ENCODE assay signal across 25 cellular contexts in the genomic region with DNA sequence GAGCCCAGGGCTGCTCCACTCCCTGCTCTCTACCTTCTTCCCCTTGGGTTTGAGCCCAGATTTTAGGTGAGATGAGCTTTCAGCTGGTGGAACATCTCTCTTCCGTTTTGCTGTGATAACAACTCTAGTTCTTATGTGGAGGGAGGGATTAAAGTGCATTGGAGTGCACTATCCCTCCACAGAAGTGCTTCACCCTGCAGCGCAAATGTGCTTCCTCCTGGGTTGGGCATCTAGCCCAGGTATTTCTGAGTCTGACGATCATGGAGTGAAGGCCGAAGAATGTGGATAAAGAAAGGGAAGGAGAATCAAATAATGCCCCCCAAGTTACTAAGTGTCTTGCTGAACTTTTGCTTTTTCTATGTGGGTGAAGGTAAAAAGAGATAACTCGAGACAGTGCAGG.
"Had no signal": no experiment of that assay in that cellular context is flagged by ENCODE, and none has a peak within 500 bp of the region (broad histone marks: within the 10 kb centered on the region; RNA-seq: fewer than 3 reads in every experiment).

No MANE protein-coding gene starts in this region.

- H3K36me3 ChIP-seq: colonic mucosa, esophagus muscularis mucosa, esophagus squamous epithelium, gastrocnemius medialis, gastroesophageal sphincter, heart left ventricle, heart right ventricle had no signal

- H3K27me3 Mint-ChIP-seq: dendritic cell treated with granulocyte-macrophage colony-stimulating factor and Interleukin-4, amounts not matched to agents 40 ng/mL and 50 ng/mL, for 4 days; effector memory CD8-positive, alpha-beta T cell had no signal

- H3K9me3 Mint-ChIP-seq: dendritic cell treated with granulocyte-macrophage colony-stimulating factor and Interleukin-4, amounts not matched to agents 40 ng/mL and 50 ng/mL, for 4 days; endodermal cell had no signal

- H3K27ac ChIP-seq: colonic mucosa, coronary artery, dorsolateral prefrontal cortex, epithelial cell of prostate, esophagus muscularis mucosa, esophagus squamous epithelium, foreskin keratinocyte, gastrocnemius medialis, gastroesophageal sphincter, heart left ventricle, heart right ventricle had no signal

- H3K4me1 ChIP-seq: colonic mucosa, esophagus squamous epithelium, foreskin keratinocyte, gastrocnemius medialis, heart left ventricle, heart right ventricle had no signal

- H3K4me3 Mint-ChIP-seq: dendritic cell treated with granulocyte-macrophage colony-stimulating factor and Interleukin-4, amounts not matched to agents 40 ng/mL and 50 ng/mL, for 4 days; effector memory CD8-positive, alpha-beta T cell; endodermal cell had no signal

- H3K4me1 Mint-ChIP-seq: endodermal cell had no signal

- H3K27me3 ChIP-seq: colonic mucosa, dorsolateral prefrontal cortex, esophagus muscularis mucosa, esophagus squamous epithelium, foreskin keratinocyte, gastrocnemius medialis, gastroesophageal sphincter, heart left ventricle, heart right ventricle had no signal

- ATAC-seq: effector memory CD8-positive, alpha-beta T cell; esophagus mucosa; foreskin keratinocyte; gastrocnemius medialis; gastroesophageal sphincter; heart left ventricle had no signal

- H3K4me3 ChIP-seq: colonic mucosa, coronary artery, dorsolateral prefrontal cortex, esophagus muscularis mucosa, esophagus squamous epithelium, gastrocnemius medialis, gastroesophageal sphincter, heart left ventricle, heart right ventricle had no signal

- H3K27ac Mint-ChIP-seq: dendritic cell treated with granulocyte-macrophage colony-stimulating factor and Interleukin-4, amounts not matched to agents 40 ng/mL and 50 ng/mL, for 4 days; effector memory CD8-positive, alpha-beta T cell; endodermal cell had no signal

- DNase-seq: colonic mucosa; cortex of kidney; dermis blood vessel endothelial cell; dorsolateral prefrontal cortex; effector CD4-positive, alpha-beta T cell; effector CD8-positive, alpha-beta T cell; effector memory CD4-positive, alpha-beta T cell; effector memory CD8-positive, alpha-beta T cell; endodermal cell; erythroblast; esophagus squamous epithelium; foreskin fibroblast; foreskin keratinocyte; foreskin melanocyte; gastrocnemius medialis; glutamatergic neuron; head of caudate nucleus; heart left ventricle; heart right ventricle had no signal
